19 cellular contexts compared by ENCODE assay signal in genomic region chr20:61024390-61024789, GRCh38.
A peak's percentile ranks its signal among the peaks of the same experiment; 100 is the strongest.
DNase-seq lines count a peak whose midpoint lies in the region; ATAC-seq, FAIRE-seq and TF ChIP-seq lines count a peak whose summit lies in the region.
"Had no signal": no experiment of that assay in that cellular context is flagged by ENCODE, and none has a peak within 500 bp of the region (broad histone marks: within the 10 kb centered on the region; RNA-seq: fewer than 3 reads in every experiment).

No MANE protein-coding gene starts in this region.

- FAIRE-seq in urothelium cell line (lab: Jason Lieb, UNC) (no peak), HTR-8/SVneo (lab: Jason Lieb, UNC) (no peak)
- FAIRE-seq: A549, H54 had no signal

- H3K9ac ChIP-seq in PC-3 (ENCODE audit: low read length) = no peak overlapping the region
- H3K9ac ChIP-seq: GM23248 had no signal

- ATAC-seq in PC-3 = no peak; the same call in 1 of the 2 replicates
- ATAC-seq in GM19467 (IDR thresholded peaks at IDR 0.05; ENCODE audit: unreplicated experiment) = no peak

- H2AFZ ChIP-seq in PC-3 (ENCODE audit: low read length) = no peak overlapping the region
- H2AFZ ChIP-seq: GM23248 had no signal

- H3K4me1 Mint-ChIP-seq in activated T-cell treated with anti-CD3 and anti-CD28 coated beads, Interleukin-2, amount 50 U/mL, for 24 hours (ENCODE audit: low read depth) = no peaks in the 10 kb centered on the region
- H3K4me1 Mint-ChIP-seq: CD14-positive monocyte; CD4-positive, alpha-beta memory T cell had no signal

- H3F3A ChIP-seq in PC-3 (ENCODE audit: low read length, unreplicated experiment) = no peaks in the 10 kb centered on the region

- no peak overlapping the region for H3K27ac ChIP-seq in PC-3 (ENCODE audit: low read length)
- H3K27ac ChIP-seq: 22Rv1, A549, GM23248 had no signal

- no peak overlapping the region for H3K4me2 ChIP-seq in PC-3 (ENCODE audit: low read length)
- H3K4me2 ChIP-seq: A549 had no signal

- H3K27ac Mint-ChIP-seq in activated T-cell treated with anti-CD3 and anti-CD28 coated beads, Interleukin-2, amount 50 U/mL, for 24 hours = no peak overlapping the region
- H3K27ac Mint-ChIP-seq: CD4-positive, alpha-beta memory T cell had no signal

- H3K36me3 ChIP-seq in PC-3 (ENCODE audit: low read depth, low read length) = no peaks in the 10 kb centered on the region

- H4K20me1 ChIP-seq in PC-3 (ENCODE audit: low read length) = no peaks in the 10 kb centered on the region

- no peak overlapping the region for H3K4me3 Mint-ChIP-seq in activated T-cell treated with anti-CD3 and anti-CD28 coated beads, Interleukin-2, amount 50 U/mL, for 24 hours
- H3K4me3 Mint-ChIP-seq: CD14-positive monocyte; CD4-positive, alpha-beta memory T cell had no signal

- POLR2A ChIA-PET in PC-3 (lab: Charles Lee; ENCODE audit: unreplicated experiment) = no interaction called here

- no peaks in the 10 kb centered on the region for H3K36me3 Mint-ChIP-seq in activated T-cell treated with anti-CD3 and anti-CD28 coated beads, Interleukin-2, amount 50 U/mL, for 24 hours (ENCODE audit: low read depth)
- H3K36me3 Mint-ChIP-seq: CD14-positive monocyte; CD4-positive, alpha-beta memory T cell had no signal

- peaks cover 3% of the 10 kb centered on the region for H3K9me3 Mint-ChIP-seq in activated T-cell treated with anti-CD3 and anti-CD28 coated beads, Interleukin-2, amount 50 U/mL, for 24 hours

- CTCF ChIA-PET in PC-3 (lab: Charles Lee) = no interaction called here

- H3K27me3 Mint-ChIP-seq in activated T-cell treated with anti-CD3 and anti-CD28 coated beads, Interleukin-2, amount 50 U/mL, for 24 hours = no peaks in the 10 kb centered on the region
- H3K27me3 Mint-ChIP-seq: CD4-positive, alpha-beta memory T cell had no signal

- H3K4me3 ChIP-seq in PC-3 (ENCODE audit: low read length) = no peak overlapping the region
- H3K4me3 ChIP-seq: A549, GM23248 had no signal

- TF ChIP-seq CTCF in PC-3 (conservative IDR thresholded peaks at IDR 0.05; ENCODE audit: low read depth, low read length) = no peak

- BruUV-seq in PC-3 (replicated peaks; lab: Mats Ljungman, UMichigan) = no TSS peak

- no peaks in the 10 kb centered on the region for H3K79me2 ChIP-seq in PC-3 (ENCODE audit: low read length)

- no peaks in the 10 kb centered on the region for H3K9me3 ChIP-seq in PC-3 (ENCODE audit: low read length)
- H3K9me3 ChIP-seq: A549 had no signal

- no peaks in the 10 kb centered on the region for H3K9me2 ChIP-seq in PC-3 (replicated peaks; ENCODE audit: low read length)

- peak; percentile 36 for DNase-seq in Daoy (ENCODE audit: low read depth)
- DNase-seq in PC-3 = peak; percentile 1
- DNase-seq in islet precursor cell = peak; percentile 47
- DNase-seq in urothelium cell line (ENCODE audit: low spot score) = peak; percentile 29
- no peak for DNase-seq in activated T-cell treated with anti-CD3 and anti-CD28 coated beads, Interleukin-2, amount 50 U/mL, for 24 hours
- DNase-seq in HTR-8/SVneo (ENCODE audit: insufficient read length, low spot score) = no peak
- DNase-seq: AML-193; CD4-positive, alpha-beta memory T cell; DMS153; DMS79; GF-D8; GM23248; HCEC 1CT; KG1 had no signal

- H3K27me3 ChIP-seq in PC-3 (ENCODE audit: low read length) = no peaks in the 10 kb centered on the region

- intact Hi-C loops in PC-3 (cut with micrococcal nuclease) = no loop called here

- no peaks in the 10 kb centered on the region for H3K4me1 ChIP-seq in PC-3 (ENCODE audit: insufficient read depth, low read length)
- H3K4me1 ChIP-seq: A549 had no signal

Comparison
In these comparisons a context has a peak if more than half of its experiments do, and no peak if none do; other contexts are left out.
1. DNase-seq: peak in Daoy (single experiment), PC-3 (single experiment), islet precursor cell (single experiment) and urothelium cell line (single experiment); none in activated T-cell treated with anti-CD3 and anti-CD28 coated beads, Interleukin-2, amount 50 U/mL, for 24 hours (single experiment) and HTR-8/SVneo (single experiment).